ENCODE assay signal across 8 cellular contexts in the genomic region with DNA sequence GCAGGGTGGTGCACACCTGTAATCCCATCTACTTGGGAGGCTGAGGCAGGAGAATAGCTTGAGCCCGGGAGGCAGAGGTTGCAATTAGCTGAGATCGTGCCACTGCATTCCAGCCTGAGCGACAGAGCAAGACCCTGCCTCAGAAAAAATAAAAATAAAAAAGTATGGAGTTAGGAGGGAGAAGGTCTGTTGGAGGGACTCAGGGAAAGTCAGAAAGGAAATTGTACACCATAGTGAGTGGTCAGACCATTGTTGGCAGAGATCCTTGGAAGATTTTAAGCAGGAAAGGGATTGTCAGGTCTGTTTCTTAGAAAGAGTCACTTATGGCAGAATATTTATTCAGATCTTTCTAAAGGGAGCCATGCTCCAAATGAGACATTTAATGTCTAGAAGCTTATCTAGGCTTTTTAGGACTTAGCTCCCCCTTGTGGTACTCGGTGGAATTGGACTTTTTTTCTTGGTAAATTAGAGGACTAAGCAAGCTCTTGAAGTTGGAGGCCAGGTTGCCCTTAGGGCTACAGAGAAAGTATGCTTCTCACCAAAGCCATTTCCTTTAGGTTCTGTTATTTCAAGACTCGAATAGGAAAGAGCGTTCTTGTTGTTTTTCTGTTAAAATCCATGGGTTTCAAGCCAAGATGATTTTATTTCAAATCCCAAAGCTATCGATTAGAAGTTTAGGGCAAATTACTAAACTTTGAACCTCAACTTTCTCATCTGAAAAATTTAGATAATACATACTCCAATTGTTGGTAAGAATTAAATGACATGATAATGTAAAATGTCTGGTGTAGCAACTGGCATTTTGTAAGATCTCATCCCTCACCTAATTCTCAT. TPM values are rescaled to one million over a fixed set of nuclear protein-coding genes. Genes with fewer than 3 reads are reported as not detected.
DNase-seq lines count a peak whose midpoint lies in the region; ATAC-seq lines count a peak whose summit lies in the region.

No MANE protein-coding gene starts in this region.

- no peaks in the 10 kb centered on the region for H3K27me3 ChIP-seq in CD4-positive, alpha-beta memory T cell (ENCODE audit: insufficient read depth, low read length)

- peaks cover 21% of the 10 kb centered on the region for H3K36me3 ChIP-seq in CD4-positive, alpha-beta memory T cell (ENCODE audit: insufficient read depth, low read length)

- H3K4me3 ChIP-seq in CD4-positive, alpha-beta memory T cell (ENCODE audit: low read length in 2 of 2) = no peak overlapping the region

- H3K4me1 Mint-ChIP-seq in CD4-positive, alpha-beta memory T cell = peaks cover 4 to 13% (median 5%) of the 10 kb centered on the region in 4 donors

- POLR2A ChIA-PET in CD4-positive, alpha-beta memory T cell (lab: Charles Lee; ENCODE audit: partially characterized antibody) = interaction anchor here (0.9 to 2.2 kb wide), 6 partner anchors 9 to 169 kb away, joined by 3 to 24 read pairs (median 6); partner anchors contain the start of genes AIDA, BROX and TAF1A

- no peak overlapping the region for H3K27ac ChIP-seq in CD4-positive, alpha-beta memory T cell (ENCODE audit: low read depth, low read length)

- no peaks in the 10 kb centered on the region for H3K27me3 Mint-ChIP-seq in CD4-positive, alpha-beta memory T cell

- H3K36me3 Mint-ChIP-seq in CD4-positive, alpha-beta memory T cell = peaks cover 26 to 66% of the 10 kb centered on the region in 2 donors

- H3K9me3 ChIP-seq in CD4-positive, alpha-beta memory T cell (ENCODE audit: control insufficient read depth in 1 of 2, low read length in 2 of 2) = no peaks in the 10 kb centered on the region

- CTCF ChIA-PET in CD4-positive, alpha-beta memory T cell (lab: Charles Lee; ENCODE audit: partially characterized antibody) = interaction anchor here (0.6 to 5.2 kb wide), 28 partner anchors 9 to 538 kb away, joined by 3 to 99 read pairs (median 5); partner anchors contain the start of gene TAF1A

- H3K9me3 Mint-ChIP-seq in CD4-positive, alpha-beta memory T cell = no peaks in the 10 kb centered on the region

- intact Hi-C loops in CD4-positive, alpha-beta memory T cell (cut with micrococcal nuclease) = loop anchor here (1.0 to 10.0 kb wide), 4 partner anchors 10 to 540 kb away; partner anchors contain the start of genes MIA3 and TAF1A

- H3K27ac Mint-ChIP-seq in CD4-positive, alpha-beta memory T cell = peak overlapping the region in 5 of 7 donors; percentile 8 to 76 (median 54)

- DNase-seq in CD4-positive, alpha-beta memory T cell = peak; percentile 75 to 79 (median 78)
- DNase-seq in NCI-H510A (lab: John Stamatoyannopoulos, UW) (peak; percentile 18), medulla oblongata (ENCODE audit: extremely low spot score) (peak; percentile 97), stromal cell of bone marrow (ENCODE audit: low read depth) (peak; percentile 83)
- DNase-seq in activated CD4-positive, CD25-positive, alpha-beta regulatory T cell treated with anti-CD3 and anti-CD28 coated beads, Interleukin-2, amount 50 U/mL, for 72 hours = peak; percentile 41
- peak; percentile 65 for DNase-seq in effector CD4-positive, alpha-beta T cell

- peak; percentile 95 for ATAC-seq in GM19351 (IDR thresholded peaks at IDR 0.05; ENCODE audit: unreplicated experiment)
- ATAC-seq in HG03469 (IDR thresholded peaks at IDR 0.05; ENCODE audit: unreplicated experiment) = peak; percentile 90

- H3K4me3 Mint-ChIP-seq in CD4-positive, alpha-beta memory T cell = no peak overlapping the region

- no peaks in the 10 kb centered on the region for H3K4me1 ChIP-seq in CD4-positive, alpha-beta memory T cell (ENCODE audit: insufficient read depth, low read length)

RNA-seq across cellular contexts. Expression of gene MIA3, which starts 16.5 kb away (rescaled TPM):
- total RNA-seq in CD4-positive, alpha-beta memory T cell = 100 to 1,000 TPM; 120 to 124 TPM
- polyA plus RNA-seq in CD4-positive, alpha-beta memory T cell = 10 to 100 TPM; 42.0 to 74.3 TPM

RNA-seq across cellular contexts. Expression of gene TAF1A, which starts 44.7 kb away (rescaled TPM):
- 10 to 100 TPM; 16.4 to 17.8 TPM for total RNA-seq in CD4-positive, alpha-beta memory T cell
- polyA plus RNA-seq in CD4-positive, alpha-beta memory T cell = 1 to 10 TPM; 3.1 to 5.7 TPM

Comparison
In these comparisons a context has a peak if more than half of its experiments do, and no peak if none do; other contexts are left out.
1. DNase-seq: peak in every context shown above with its lines; median percentile 97 in medulla oblongata; 83 in stromal cell of bone marrow; 78 in CD4-positive, alpha-beta memory T cell; 65 in effector CD4-positive, alpha-beta T cell; 41 in activated CD4-positive, CD25-positive, alpha-beta regulatory T cell treated with anti-CD3 and anti-CD28 coated beads, Interleukin-2, amount 50 U/mL, for 72 hours; 18 in NCI-H510A.